In the genomic region with DNA sequence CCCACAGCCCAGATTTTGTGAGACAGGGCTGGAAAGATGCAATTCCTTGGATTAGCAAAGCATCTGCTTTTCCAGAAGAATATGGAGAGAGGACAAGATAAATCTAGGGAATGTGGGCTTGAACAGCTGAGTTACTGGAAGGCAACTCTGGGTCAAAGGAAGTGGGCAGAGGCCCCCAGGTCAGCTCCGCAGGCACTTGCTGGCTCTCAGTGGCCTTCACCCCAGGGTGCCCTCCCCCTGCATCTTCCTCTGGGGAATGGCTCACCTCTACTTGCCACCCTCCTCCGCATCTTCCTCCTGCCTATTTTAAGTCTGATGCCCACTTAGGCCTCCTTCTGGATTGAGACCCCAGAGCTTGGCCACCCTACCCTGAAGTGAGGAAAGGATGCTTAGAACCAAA, we compare ENCODE assay signal across 10 cellular contexts. TPM values are rescaled to one million over a fixed set of nuclear protein-coding genes. Genes with fewer than 3 reads are reported as not detected.
DNase-seq lines count a peak whose midpoint lies in the region; ATAC-seq and TF ChIP-seq lines count a peak whose summit lies in the region.
"Had no signal": no experiment of that assay in that cellular context is flagged by ENCODE, and none has a peak within 500 bp of the region (broad histone marks: within the 10 kb centered on the region; RNA-seq: fewer than 3 reads in every experiment).

No MANE protein-coding gene starts in this region.

- no peak for DNase-seq in stimulated activated naive CD8-positive, alpha-beta T cell treated with anti-CD3 and anti-CD28 coated beads, Interleukin-15, Interleukin-2, amounts not matched to agents 100 U/mL and 50 U/mL, for 24 hours
- DNase-seq in osteocyte (ENCODE audit: extremely low spot score, unreplicated experiment): no peak
- no peak for DNase-seq in GM10266 (ENCODE audit: extremely low spot score)
- no peak for DNase-seq in LoVo (ENCODE audit: low spot score)
- DNase-seq: NCI-H345 had no signal

- H3K9me3 Mint-ChIP-seq in stimulated activated naive CD8-positive, alpha-beta T cell treated with anti-CD3 and anti-CD28 coated beads, Interleukin-15, Interleukin-2, amounts not matched to agents 100 ng/mL and 50 ng/mL, for 24 hours: no peaks in the 10 kb centered on the region
- H3K9me3 Mint-ChIP-seq in dendritic cell treated with granulocyte-macrophage colony-stimulating factor and Interleukin-4, amounts not matched to agents 40 ng/mL and 50 ng/mL, for 4 days: no peaks in the 10 kb centered on the region
- H3K9me3 Mint-ChIP-seq in osteocyte (ENCODE audit: unreplicated experiment): no peaks in the 10 kb centered on the region

- H3K4me1 Mint-ChIP-seq in stimulated activated naive CD8-positive, alpha-beta T cell treated with anti-CD3 and anti-CD28 coated beads, Interleukin-15, Interleukin-2, amounts not matched to agents 100 ng/mL and 50 ng/mL, for 24 hours (ENCODE audit: low read depth): peaks cover 41% of the 10 kb centered on the region
- H3K4me1 Mint-ChIP-seq in dendritic cell treated with granulocyte-macrophage colony-stimulating factor and Interleukin-4, amounts not matched to agents 40 ng/mL and 50 ng/mL, for 4 days (ENCODE audit: low read depth): peaks cover 55% of the 10 kb centered on the region
- H3K4me1 Mint-ChIP-seq in osteocyte (ENCODE audit: unreplicated experiment): peaks cover 75% of the 10 kb centered on the region

- H3K27me3 Mint-ChIP-seq in stimulated activated naive CD8-positive, alpha-beta T cell treated with anti-CD3 and anti-CD28 coated beads, Interleukin-15, Interleukin-2, amounts not matched to agents 100 ng/mL and 50 ng/mL, for 24 hours: no peaks in the 10 kb centered on the region
- no peaks in the 10 kb centered on the region for H3K27me3 Mint-ChIP-seq in dendritic cell treated with granulocyte-macrophage colony-stimulating factor and Interleukin-4, amounts not matched to agents 40 ng/mL and 50 ng/mL, for 4 days
- no peaks in the 10 kb centered on the region for H3K27me3 Mint-ChIP-seq in osteocyte (ENCODE audit: unreplicated experiment)

- peak overlapping the region; percentile 84 for H3K27ac Mint-ChIP-seq in stimulated activated naive CD8-positive, alpha-beta T cell treated with anti-CD3 and anti-CD28 coated beads, Interleukin-15, Interleukin-2, amounts not matched to agents 100 ng/mL and 50 ng/mL, for 24 hours
- H3K27ac Mint-ChIP-seq in dendritic cell treated with granulocyte-macrophage colony-stimulating factor and Interleukin-4, amounts not matched to agents 40 ng/mL and 50 ng/mL, for 4 days: peak overlapping the region; percentile 47
- peak overlapping the region; percentile 94 for H3K27ac Mint-ChIP-seq in osteocyte (ENCODE audit: unreplicated experiment)

- H3K4me3 Mint-ChIP-seq in stimulated activated naive CD8-positive, alpha-beta T cell treated with anti-CD3 and anti-CD28 coated beads, Interleukin-15, Interleukin-2, amounts not matched to agents 100 ng/mL and 50 ng/mL, for 24 hours: no peak overlapping the region
- H3K4me3 Mint-ChIP-seq in dendritic cell treated with granulocyte-macrophage colony-stimulating factor and Interleukin-4, amounts not matched to agents 40 ng/mL and 50 ng/mL, for 4 days: peak overlapping the region; percentile 26
- H3K4me3 Mint-ChIP-seq in osteocyte (ENCODE audit: unreplicated experiment): peak overlapping the region; percentile 44

- intact Hi-C loops in dendritic cell treated with granulocyte-macrophage colony-stimulating factor and Interleukin-4, amounts not matched to agents 40 ng/mL and 50 ng/mL, for 4 days (cut with micrococcal nuclease): no loop called here

- ATAC-seq in stimulated activated naive CD8-positive, alpha-beta T cell treated with anti-CD3 and anti-CD28 coated beads, Interleukin-15, Interleukin-2, amounts not matched to agents 100 U/mL and 50 U/mL, for 24 hours: no peak
- no peak for ATAC-seq in HG03280 (IDR thresholded peaks at IDR 0.05; ENCODE audit: unreplicated experiment)
- no peak for ATAC-seq in GM19455 (IDR thresholded peaks at IDR 0.05; ENCODE audit: unreplicated experiment)
- ATAC-seq: GM12878 had no signal

- TF ChIP-seq CTCF in osteocyte (IDR thresholded peaks at IDR 0.05) (no peak), GM10266 (IDR thresholded peaks at IDR 0.05; ENCODE audit: control insufficient read depth, insufficient read depth, low read depth, missing control alignments) (no peak)

- peaks cover 73% of the 10 kb centered on the region for H3K36me3 Mint-ChIP-seq in stimulated activated naive CD8-positive, alpha-beta T cell treated with anti-CD3 and anti-CD28 coated beads, Interleukin-15, Interleukin-2, amounts not matched to agents 100 ng/mL and 50 ng/mL, for 24 hours (ENCODE audit: low read depth)
- peaks cover 100% of the 10 kb centered on the region for H3K36me3 Mint-ChIP-seq in dendritic cell treated with granulocyte-macrophage colony-stimulating factor and Interleukin-4, amounts not matched to agents 40 ng/mL and 50 ng/mL, for 4 days (ENCODE audit: low read depth)
- H3K36me3 Mint-ChIP-seq in osteocyte (ENCODE audit: unreplicated experiment): peaks cover 56% of the 10 kb centered on the region

RNA-seq across cellular contexts. Expression of a gene that starts 10.5 kb away (rescaled TPM):
- total RNA-seq in osteocyte: 81.4 and 81.8 TPM in 2 replicates
